In the genomic region with DNA sequence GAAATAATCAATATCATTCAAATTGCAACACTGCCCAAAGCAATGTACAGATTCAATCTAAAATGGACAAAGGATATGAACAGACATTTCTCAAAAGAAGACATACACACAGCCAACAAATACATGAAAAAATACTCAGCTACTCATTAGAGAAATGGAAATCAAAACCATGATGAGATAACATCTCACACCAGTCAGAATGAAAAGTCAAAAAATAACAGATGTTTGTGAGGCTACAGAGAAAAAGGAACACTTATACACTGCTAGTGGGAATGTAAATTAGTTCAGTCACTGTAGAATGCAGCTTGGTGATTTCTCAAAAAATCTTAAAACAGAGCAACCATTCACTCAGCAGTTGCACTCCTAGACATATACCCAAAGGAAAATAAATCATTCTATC, we compare ENCODE assay signal across 29 cellular contexts.
"Had no signal": no experiment of that assay in that cellular context is flagged by ENCODE, and none has a peak within 500 bp of the region (broad histone marks: within the 10 kb centered on the region; RNA-seq: fewer than 3 reads in every experiment).

No MANE protein-coding gene starts in this region.

- H3K79me2 ChIP-seq: parathyroid adenoma had no signal

- H3K27me3 ChIP-seq: cardiac muscle cell, colonic mucosa, neural progenitor cell, sigmoid colon, upper lobe of left lung had no signal

- H3K9ac ChIP-seq: neural progenitor cell, parathyroid adenoma had no signal

- H2AFZ ChIP-seq: neural progenitor cell, parathyroid adenoma had no signal

- H3K27ac ChIP-seq: cardiac muscle cell, colonic mucosa, epithelial cell of prostate, left lung, lower lobe of right lung, neural progenitor cell, parathyroid adenoma, psoas muscle, sigmoid colon, upper lobe of left lung had no signal

- ATAC-seq: left lung; lower lobe of right lung; natural killer cell; psoas muscle; stimulated activated memory B cell treated with anti-CD40 and anti-IgM and Interleukin-4, amounts not matched to agents 10 μg/mL and 1 μg/mL and 100 μg/mL, for 72 hours; stimulated activated naive CD8-positive, alpha-beta T cell treated with anti-CD3 and anti-CD28 coated beads, Interleukin-15, amount 100 ng/mL, for 72 hours had no signal

- H3K36me3 ChIP-seq: cardiac muscle cell, colonic mucosa, left lung, lower lobe of right lung, neural progenitor cell, sigmoid colon, upper lobe of left lung had no signal

- H3K4me1 ChIP-seq: colonic mucosa, left lung, lower lobe of right lung, neural progenitor cell, parathyroid adenoma, psoas muscle, sigmoid colon, upper lobe of left lung had no signal

- H3K9me3 ChIP-seq: colonic mucosa, left lung, lower lobe of right lung, psoas muscle, sigmoid colon, upper lobe of left lung had no signal

- H3K4me3 ChIP-seq: cardiac muscle cell, colonic mucosa, left lung, lower lobe of right lung, neural progenitor cell, psoas muscle, sigmoid colon, upper lobe of left lung had no signal

- DNase-seq: activated CD4-positive, alpha-beta memory T cell treated with anti-CD3 and anti-CD28 coated beads, Interleukin-2, amount 10 ng/mL, durations not matched to agents 7 days and 5 days; activated CD4-positive, alpha-beta T cell treated with anti-CD3 and anti-CD28 coated beads for 1 hour; activated CD4-positive, alpha-beta T cell treated with anti-CD3 and anti-CD28 coated beads, Interleukin-2, amount 10 ng/mL, durations not matched to agents 7 days and 5 days; activated CD8-positive, alpha-beta memory T cell treated with anti-CD3 and anti-CD28 coated beads, Interleukin-2, amount 50 U/mL, for 48 hours; activated gamma-delta T cell treated with Interleukin-2 at 50 U/mL for 16 hours; activated naive CD4-positive, alpha-beta T cell treated with anti-CD3 and anti-CD28 coated beads, Interleukin-2, amount 50 U/mL, for 16 hours; activated T-cell treated with anti-CD3 and anti-CD28 coated beads, Interleukin-2, amount 50 U/mL, for 24 hours; aorta; cerebellar nuclear complex; colonic mucosa; effector CD8-positive, alpha-beta T cell; left lung; lower lobe of right lung; mesenchymal stem cell; natural killer cell; occipital lobe; psoas muscle; sigmoid colon; small intestine; stimulated activated CD4-positive, alpha-beta T cell treated with anti-CD3 and anti-CD28 coated beads, Interleukin-4, amount 100 ng/mL, for 4 hours; stimulated activated CD8-positive, alpha-beta memory T cell treated with anti-CD3 and anti-CD28 coated beads, Interleukin-4, amount 100 ng/mL, for 48 hours; stimulated activated naive CD8-positive, alpha-beta T cell treated with anti-CD3 and anti-CD28 coated beads, Interleukin-15, amount 100 ng/mL, for 72 hours; substantia nigra; upper lobe of left lung had no signal

- H3K4me2 ChIP-seq: neural progenitor cell had no signal
